In genomic region chr11:76773921-76774361, GRCh38 we compare ENCODE assay signal across 16 cellular contexts. TPM values are rescaled to one million over a fixed set of nuclear protein-coding genes. Genes with fewer than 3 reads are reported as not detected.
DNase-seq lines count a peak whose midpoint lies in the region; ATAC-seq, FAIRE-seq and TF ChIP-seq lines count a peak whose summit lies in the region.
"Had no signal": no experiment of that assay in that cellular context is flagged by ENCODE, and none has a peak within 500 bp of the region (broad histone marks: within the 10 kb centered on the region; RNA-seq: fewer than 3 reads in every experiment).

No MANE protein-coding gene starts in this region.

- no peak overlapping the region for H3K4me3 Mint-ChIP-seq in activated CD4-positive, alpha-beta T cell treated with anti-CD3 and anti-CD28 coated beads, Interleukin-2, amount 10 ng/mL, durations not matched to agents 24 days and 14 days
- H3K4me3 Mint-ChIP-seq in activated CD8-positive, alpha-beta memory T cell treated with anti-CD3 and anti-CD28 coated beads, Interleukin-2, amount 10 ng/mL, durations not matched to agents 7 days and 5 days: no peak overlapping the region
- H3K4me3 Mint-ChIP-seq: activated naive CD4-positive, alpha-beta T cell treated with anti-CD3 and anti-CD28 coated beads, Interleukin-2, amount 50 U/mL, for 24 hours; H9 had no signal

- H3K9me3 Mint-ChIP-seq in activated CD4-positive, alpha-beta T cell treated with anti-CD3 and anti-CD28 coated beads, Interleukin-2, amount 10 ng/mL, durations not matched to agents 24 days and 14 days: peaks cover 19% of the 10 kb centered on the region
- H3K9me3 Mint-ChIP-seq in activated CD8-positive, alpha-beta memory T cell treated with anti-CD3 and anti-CD28 coated beads, Interleukin-2, amount 10 ng/mL, durations not matched to agents 7 days and 5 days (ENCODE audit: low read depth): peaks cover 10% of the 10 kb centered on the region

- no peak for TF ChIP-seq CTCF in C4-2B (conservative IDR thresholded peaks at IDR 0.05)
- TF ChIP-seq CTCF in RWPE2 (IDR thresholded peaks at IDR 0.05; ENCODE audit: poor library complexity, severe bottlenecking): no peak
- TF ChIP-seq CTCF in heart right ventricle (IDR thresholded peaks at IDR 0.05): no peak
- TF ChIP-seq CTCF in GM13977 (IDR thresholded peaks at IDR 0.05; ENCODE audit: extremely low read depth, insufficient read depth, missing control alignments): no peak

- 30 to 47% methylated on average over 2 of the region's 2 CpGs for WGBS in heart right ventricle, 2 donors
- WGBS in small intestine, 3 donors: 74 to 79% (median 79%) methylated on average over 2 of the region's 2 CpGs

- H3K4me1 Mint-ChIP-seq in activated CD4-positive, alpha-beta T cell treated with anti-CD3 and anti-CD28 coated beads, Interleukin-2, amount 10 ng/mL, durations not matched to agents 24 days and 14 days: peaks cover 10% of the 10 kb centered on the region
- peaks cover 33% of the 10 kb centered on the region for H3K4me1 Mint-ChIP-seq in activated CD8-positive, alpha-beta memory T cell treated with anti-CD3 and anti-CD28 coated beads, Interleukin-2, amount 10 ng/mL, durations not matched to agents 7 days and 5 days

- in situ Hi-C loops in GM13977 (cut with MboI; ENCODE audit: low pct_unique_long_range_greater_than_20kb, low sequenced_read_pairs, unreplicated experiment): no loop called here

- H3K36me3 Mint-ChIP-seq in activated CD4-positive, alpha-beta T cell treated with anti-CD3 and anti-CD28 coated beads, Interleukin-2, amount 10 ng/mL, durations not matched to agents 24 days and 14 days (ENCODE audit: low read depth): peaks cover 7% of the 10 kb centered on the region
- peaks cover 12% of the 10 kb centered on the region for H3K36me3 Mint-ChIP-seq in activated CD8-positive, alpha-beta memory T cell treated with anti-CD3 and anti-CD28 coated beads, Interleukin-2, amount 10 ng/mL, durations not matched to agents 7 days and 5 days

- no peaks in the 10 kb centered on the region for H3K27me3 ChIP-seq in RWPE2 (ENCODE audit: insufficient read depth, poor library complexity, severe bottlenecking)
- no peaks in the 10 kb centered on the region for H3K27me3 ChIP-seq in heart right ventricle
- H3K27me3 ChIP-seq in small intestine (ENCODE audit: control insufficient read depth in 2 of 2, insufficient read depth in 2 of 2, low read length in 2 of 2): no peaks in the 10 kb centered on the region

- FAIRE-seq in small intestine (lab: Jason Lieb, UNC): no peak
- FAIRE-seq: endometrium had no signal

- no peak for DNase-seq in RWPE2 (ENCODE audit: low spot score)
- DNase-seq in heart right ventricle: peak in 1 of 2 donors; percentile 65
- DNase-seq in small intestine: no peak
- DNase-seq in GM13977 (ENCODE audit: low spot score): no peak
- DNase-seq in activated CD4-positive, alpha-beta T cell treated with anti-CD3 and anti-CD28 coated beads, Interleukin-2, amount 10 ng/mL, durations not matched to agents 24 days and 14 days: no peak
- no peak for DNase-seq in activated CD8-positive, alpha-beta memory T cell treated with anti-CD3 and anti-CD28 coated beads, Interleukin-2, amount 10 ng/mL, durations not matched to agents 7 days and 5 days
- DNase-seq: activated CD8-positive, alpha-beta memory T cell treated with anti-CD3 and anti-CD28 coated beads, Interleukin-2, amount 50 U/mL, for 48 hours; central memory CD4-positive, alpha-beta T cell; H9; NCI-H1417; NCI-H510A treated with DMSO at 0.1 percent for 48 hours had no signal

- H3K27ac ChIP-seq in C4-2B (peak overlapping the region; percentile 80), RWPE2 (ENCODE audit: poor library complexity, severe bottlenecking) (peak overlapping the region; percentile 37), heart right ventricle (peak overlapping the region in 7 of 10 donors; percentile 15 to 74 (median 61)), small intestine (ENCODE audit: low read depth in 1 of 2, low read length in 1 of 2) (peak overlapping the region; percentile 14 to 67)

- H3K4me3 ChIP-seq in RWPE2 (ENCODE audit: severe bottlenecking) (no peak overlapping the region), heart right ventricle (no peak overlapping the region), small intestine (ENCODE audit: low read depth in 1 of 2, low read length in 2 of 2) (no peak overlapping the region)

- CTCF ChIA-PET in activated CD8-positive, alpha-beta memory T cell treated with anti-CD3 and anti-CD28 coated beads, Interleukin-2, amount 10 ng/mL, durations not matched to agents 7 days and 5 days (lab: Charles Lee): no interaction called here

- intact Hi-C loops in heart right ventricle (cut with DNase I): no loop called here
- intact Hi-C loops in activated CD4-positive, alpha-beta T cell treated with anti-CD3 and anti-CD28 coated beads, Interleukin-2, amount 10 ng/mL, durations not matched to agents 24 days and 14 days (cut with micrococcal nuclease): no loop called here

- peaks cover 23% of the 10 kb centered on the region for H3K27me3 Mint-ChIP-seq in activated CD4-positive, alpha-beta T cell treated with anti-CD3 and anti-CD28 coated beads, Interleukin-2, amount 10 ng/mL, durations not matched to agents 24 days and 14 days
- peaks cover 33% of the 10 kb centered on the region for H3K27me3 Mint-ChIP-seq in activated CD8-positive, alpha-beta memory T cell treated with anti-CD3 and anti-CD28 coated beads, Interleukin-2, amount 10 ng/mL, durations not matched to agents 7 days and 5 days

- H3K36me3 ChIP-seq in RWPE2 (ENCODE audit: low read depth): no peaks in the 10 kb centered on the region
- no peaks in the 10 kb centered on the region for H3K36me3 ChIP-seq in heart right ventricle
- H3K36me3 ChIP-seq in small intestine (ENCODE audit: control insufficient read depth in 2 of 2, insufficient read depth in 2 of 2, low read length in 2 of 2): no peaks in the 10 kb centered on the region

- H3K9me3 ChIP-seq in RWPE2 (ENCODE audit: severe bottlenecking) (peaks cover 13% of the 10 kb centered on the region), heart right ventricle (peaks cover 0 to 30% (median 14%) of the 10 kb centered on the region in 11 donors), small intestine (ENCODE audit: control insufficient read depth, low read depth) (no peaks in the 10 kb centered on the region)

- no peak for ATAC-seq in RWPE2 (ENCODE audit: low read depth)
- peak in 7 of 8 donors; percentile 17 to 88 (median 54) for ATAC-seq in heart right ventricle
- ATAC-seq in HG03045 (IDR thresholded peaks at IDR 0.05; ENCODE audit: unreplicated experiment): no peak
- no peak for ATAC-seq in activated CD8-positive, alpha-beta memory T cell treated with anti-CD3 and anti-CD28 coated beads, Interleukin-2, amount 10 ng/mL, durations not matched to agents 7 days and 5 days
- ATAC-seq: Panc1 had no signal

- H3K4me1 ChIP-seq in RWPE2 (ENCODE audit: insufficient read depth, poor library complexity, severe bottlenecking): peaks cover 25% of the 10 kb centered on the region
- H3K4me1 ChIP-seq in heart right ventricle: peaks cover 11 to 56% (median 54%) of the 10 kb centered on the region in 9 donors
- H3K4me1 ChIP-seq in small intestine (ENCODE audit: control insufficient read depth in 2 of 2, insufficient read depth in 1 of 2, low read depth in 1 of 2, low read length in 1 of 2): peaks cover 9 to 20% of the 10 kb centered on the region in 2 donors

- H3K27ac Mint-ChIP-seq in activated CD4-positive, alpha-beta T cell treated with anti-CD3 and anti-CD28 coated beads, Interleukin-2, amount 10 ng/mL, durations not matched to agents 24 days and 14 days: no peak overlapping the region
- no peak overlapping the region for H3K27ac Mint-ChIP-seq in activated CD8-positive, alpha-beta memory T cell treated with anti-CD3 and anti-CD28 coated beads, Interleukin-2, amount 10 ng/mL, durations not matched to agents 7 days and 5 days
- H3K27ac Mint-ChIP-seq: activated naive CD4-positive, alpha-beta T cell treated with anti-CD3 and anti-CD28 coated beads, Interleukin-2, amount 50 U/mL, for 24 hours had no signal

RNA-seq across cellular contexts. Expression of gene TSKU, which starts 9.2 kb away (rescaled TPM):
- 10 to 100 TPM in 4 of 10 donors, 1 to 10 TPM in 6; 3.0 to 21.9 (median 6.6) TPM for total RNA-seq in heart right ventricle
- polyA plus RNA-seq in heart right ventricle: 10 to 100 TPM in 1 of 2 donors, 1 to 10 TPM in 1; 6.6 to 13.7 TPM
- 10 to 100 TPM; 21.9 to 42.7 (median 22.8) TPM for polyA plus RNA-seq in small intestine
- total RNA-seq in activated CD4-positive, alpha-beta T cell treated with anti-CD3 and anti-CD28 coated beads, Interleukin-2, amount 10 ng/mL, durations not matched to agents 24 days and 14 days: 3.4 and 5.2 TPM in 2 replicates
- total RNA-seq in activated CD8-positive, alpha-beta memory T cell treated with anti-CD3 and anti-CD28 coated beads, Interleukin-2, amount 10 ng/mL, durations not matched to agents 7 days and 5 days: 1 to 10 TPM in 1 of 2 experiments, under 1 TPM in 1; 0.35 to 1.5 TPM

Comparison
In these comparisons a context has a peak if more than half of its experiments do, and no peak if none do; other contexts are left out.
1. ATAC-seq: peak in heart right ventricle (7 of 8); none in RWPE2 (single experiment), HG03045 (single experiment) and activated CD8-positive, alpha-beta memory T cell treated with anti-CD3 and anti-CD28 coated beads, Interleukin-2, amount 10 ng/mL, durations not matched to agents 7 days and 5 days (single experiment).
2. Peak in every context shown above with its lines, with median percentiles within 50 percentile points of each other: H3K27ac ChIP-seq.